18 cellular contexts compared by ENCODE assay signal in genomic region chr5:143448518-143448917, GRCh38. TPM values are rescaled to one million over a fixed set of nuclear protein-coding genes. Genes with fewer than 3 reads are reported as not detected.
DNase-seq lines count a peak whose midpoint lies in the region; ATAC-seq and TF ChIP-seq lines count a peak whose summit lies in the region.
"Had no signal": no experiment of that assay in that cellular context is flagged by ENCODE, and none has a peak within 500 bp of the region (broad histone marks: within the 10 kb centered on the region; RNA-seq: fewer than 3 reads in every experiment).

No MANE protein-coding gene starts in this region.

- H3K9me3 Mint-ChIP-seq in activated naive CD4-positive, alpha-beta T cell treated with anti-CD3 and anti-CD28 coated beads for 36 hours = no peaks in the 10 kb centered on the region
- no peaks in the 10 kb centered on the region for H3K9me3 Mint-ChIP-seq in WTC11
- H3K9me3 Mint-ChIP-seq: activated T-cell treated with anti-CD3 and anti-CD28 coated beads, Interleukin-2, amount 50 U/mL, for 72 hours had no signal

- CTCF ChIA-PET in activated naive CD4-positive, alpha-beta T cell treated with anti-CD3 and anti-CD28 coated beads for 36 hours (lab: Charles Lee) = no interaction called here
- CTCF ChIA-PET in WTC11 (lab: Charles Lee) = no interaction called here

- TF ChIP-seq CTCF in WTC11 (IDR thresholded peaks at IDR 0.05) (no peak), upper lobe of right lung (IDR thresholded peaks at IDR 0.05) (no peak)

- H3K27me3 Mint-ChIP-seq in activated naive CD4-positive, alpha-beta T cell treated with anti-CD3 and anti-CD28 coated beads for 36 hours (ENCODE audit: low read depth) = no peaks in the 10 kb centered on the region
- H3K27me3 Mint-ChIP-seq in WTC11 (ENCODE audit: low read depth) = no peaks in the 10 kb centered on the region

- H3K27me3 ChIP-seq in upper lobe of right lung = no peaks in the 10 kb centered on the region
- H3K27me3 ChIP-seq: esophagus muscularis mucosa, heart right ventricle, right atrium auricular region, tibial artery had no signal

- H3K27ac ChIP-seq in upper lobe of right lung = no peak overlapping the region
- H3K27ac ChIP-seq: esophagus muscularis mucosa, heart right ventricle, PC-9, right atrium auricular region, tibial artery had no signal

- DNase-seq in activated naive CD4-positive, alpha-beta T cell treated with anti-CD3 and anti-CD28 coated beads for 36 hours = peak; percentile 45
- no peak for DNase-seq in activated naive CD4-positive, alpha-beta T cell treated with anti-CD3 and anti-CD28 coated beads, Interleukin-2, amount 50 U/mL, for 16 hours
- no peak for DNase-seq in WTC11 (ENCODE audit: low spot score)
- no peak for DNase-seq in upper lobe of right lung
- DNase-seq: activated T-cell treated with anti-CD3 and anti-CD28 coated beads, Interleukin-2, amount 50 U/mL, for 72 hours; cortex of kidney; heart right ventricle; NCI-H1930; NCI-H510A; PC-9; T-helper 1 cell; tibial artery had no signal

- H3K36me3 ChIP-seq in upper lobe of right lung = no peaks in the 10 kb centered on the region
- H3K36me3 ChIP-seq: esophagus muscularis mucosa, heart right ventricle, right atrium auricular region, tibial artery had no signal

- no peak overlapping the region for H3K4me3 Mint-ChIP-seq in activated naive CD4-positive, alpha-beta T cell treated with anti-CD3 and anti-CD28 coated beads for 36 hours
- H3K4me3 Mint-ChIP-seq in WTC11 = no peak overlapping the region

- ATAC-seq in HG03354 (IDR thresholded peaks at IDR 0.05; ENCODE audit: poor library complexity, severe bottlenecking, unreplicated experiment) (peak; percentile 56), WTC11 (peak; percentile 63), upper lobe of right lung (peak; percentile 61), GM19351 (IDR thresholded peaks at IDR 0.05; ENCODE audit: unreplicated experiment) (no peak), HG03045 (IDR thresholded peaks at IDR 0.05; ENCODE audit: unreplicated experiment) (no peak), HG03342 (IDR thresholded peaks at IDR 0.05; ENCODE audit: unreplicated experiment) (no peak)
- ATAC-seq: heart right ventricle had no signal

- no peak overlapping the region for H3K27ac Mint-ChIP-seq in activated naive CD4-positive, alpha-beta T cell treated with anti-CD3 and anti-CD28 coated beads for 36 hours
- H3K27ac Mint-ChIP-seq in WTC11 = no peak overlapping the region

- peaks cover 20% of the 10 kb centered on the region for H3K4me1 Mint-ChIP-seq in activated naive CD4-positive, alpha-beta T cell treated with anti-CD3 and anti-CD28 coated beads for 36 hours (ENCODE audit: low read depth)
- peaks cover 13% of the 10 kb centered on the region for H3K4me1 Mint-ChIP-seq in WTC11

- POLR2A ChIA-PET in WTC11 (lab: Charles Lee) = no interaction called here

- intact Hi-C loops in activated naive CD4-positive, alpha-beta T cell treated with anti-CD3 and anti-CD28 coated beads for 36 hours (cut with micrococcal nuclease) = loop anchor here (5.0 kb wide), 1 partner anchor 431 kb away; no protein-coding TSS in a partner anchor
- intact Hi-C loops in upper lobe of right lung (cut with DNase I) = no loop called here

- no peaks in the 10 kb centered on the region for H3K36me3 Mint-ChIP-seq in activated naive CD4-positive, alpha-beta T cell treated with anti-CD3 and anti-CD28 coated beads for 36 hours (ENCODE audit: low read depth)
- no peaks in the 10 kb centered on the region for H3K36me3 Mint-ChIP-seq in WTC11

- no peak overlapping the region for H3K4me3 ChIP-seq in upper lobe of right lung
- H3K4me3 ChIP-seq: esophagus muscularis mucosa, heart right ventricle, PC-9, right atrium auricular region, tibial artery had no signal

- H3K9me3 ChIP-seq in upper lobe of right lung = no peaks in the 10 kb centered on the region
- H3K9me3 ChIP-seq: esophagus muscularis mucosa, heart right ventricle, right atrium auricular region, tibial artery had no signal

- H3K4me1 ChIP-seq in upper lobe of right lung = no peaks in the 10 kb centered on the region
- H3K4me1 ChIP-seq: esophagus muscularis mucosa, right atrium auricular region, tibial artery had no signal

TF ChIP-seq in WTC11, 78 proteins besides CTCF, POLR2A, EP300 and RAD21:
- TF ChIP-seq CREM (CRISPR knock-in tag; IDR thresholded peaks at IDR 0.05) (no peak), ATF3 (CRISPR knock-in tag; conservative IDR thresholded peaks at IDR 0.05) (no peak), SMAD4 (CRISPR knock-in tag; IDR thresholded peaks at IDR 0.05) (no peak), ATF2 (CRISPR knock-in tag; IDR thresholded peaks at IDR 0.05; ENCODE audit: borderline replicate concordance, low read depth) (no peak), HMGA2 (CRISPR knock-in tag; IDR thresholded peaks at IDR 0.05) (no peak), MXD4 (CRISPR knock-in tag; IDR thresholded peaks at IDR 0.05; ENCODE audit: borderline replicate concordance) (no peak), E2F1 (CRISPR knock-in tag; IDR thresholded peaks at IDR 0.05) (no peak)

RNA-seq across cellular contexts. Expression of gene NR3C1, which starts 45.0 kb away (rescaled TPM):
- 10 to 100 TPM; 41.8 to 42.9 TPM for total RNA-seq in activated naive CD4-positive, alpha-beta T cell treated with anti-CD3 and anti-CD28 coated beads for 36 hours
- total RNA-seq in WTC11 (2021) (8.7 to 15.0 TPM (median 9.3 TPM) in 3 replicates), upper lobe of right lung (101 TPM)

Comparison
In these comparisons a context has a peak if more than half of its experiments do, and no peak if none do; other contexts are left out.
1. ATAC-seq: peak in HG03354 (single experiment), WTC11 (single experiment) and upper lobe of right lung (single experiment); none in GM19351 (single experiment), HG03045 (single experiment) and HG03342 (single experiment).